Comparison of ENCODE assay signal across 1 cellular context in genomic region chr14:104213301-104214034, GRCh38.
TF ChIP-seq lines count a peak whose summit lies in the region.

No MANE protein-coding gene starts in this region.

TF ChIP-seq in HepG2, 621 proteins besides CTCF, POLR2A, EP300 and RAD21 (continued from another document):
- TF ChIP-seq SKIL (CRISPR knock-in tag; IDR thresholded peaks at IDR 0.05; ENCODE audit: borderline replicate concordance): no peak
- TF ChIP-seq SALL2 (CRISPR knock-in tag; IDR thresholded peaks at IDR 0.05): no peak
- TF ChIP-seq RELA (CRISPR knock-in tag; IDR thresholded peaks at IDR 0.05): no peak
- no peak for TF ChIP-seq ZNF619 (CRISPR knock-in tag; IDR thresholded peaks at IDR 0.05)
- TF ChIP-seq KLF6 (CRISPR knock-in tag; IDR thresholded peaks at IDR 0.05): no peak
- no peak for TF ChIP-seq ATF2 (CRISPR knock-in tag; IDR thresholded peaks at IDR 0.05)
- TF ChIP-seq PBX3 (CRISPR knock-in tag; IDR thresholded peaks at IDR 0.05; ENCODE audit: borderline replicate concordance): no peak
- TF ChIP-seq ZNF678 (CRISPR knock-in tag; IDR thresholded peaks at IDR 0.05): no peak
- TF ChIP-seq ZZZ3 (CRISPR knock-in tag; IDR thresholded peaks at IDR 0.05; ENCODE audit: borderline replicate concordance): no peak
- TF ChIP-seq ATF1 (CRISPR knock-in tag; IDR thresholded peaks at IDR 0.05): no peak
- TF ChIP-seq CHCHD3 (CRISPR knock-in tag; IDR thresholded peaks at IDR 0.05): no peak
TF ChIP-seq in HepG2: peak in this region for 0.
